Comparison of ENCODE assay signal across 8 cellular contexts in genomic region chr20:38680492-38681118, GRCh38. TPM values are rescaled to one million over a fixed set of nuclear protein-coding genes. Genes with fewer than 3 reads are reported as not detected.
DNase-seq lines count a peak whose midpoint lies in the region; ATAC-seq and TF ChIP-seq lines count a peak whose summit lies in the region.

No MANE protein-coding gene starts in this region.

- H3K4me3 ChIP-seq in uterus: no peak overlapping the region

- no peaks in the 10 kb centered on the region for H3K27me3 ChIP-seq in uterus

- TF ChIP-seq POLR2A in uterus (IDR thresholded peaks at IDR 0.05): no peak

- no peaks in the 10 kb centered on the region for H3K36me3 ChIP-seq in uterus

- H3K27ac ChIP-seq in uterus: no peak overlapping the region

- intact Hi-C loops in uterus (cut with DNase I; ENCODE audit: low total_unique reads): no loop called here

- peak; percentile 8 for DNase-seq in stimulated activated CD4-positive, alpha-beta T cell treated with anti-CD3 and anti-CD28 coated beads, Interleukin-4, amount 100 ng/mL, for 1 hour
- no peak for DNase-seq in stimulated activated CD4-positive, alpha-beta T cell treated with anti-CD3 and anti-CD28 coated beads, Interleukin-4, amount 100 ng/mL, for 4 hours
- DNase-seq in SW480 (ENCODE audit: low spot score) (peak; percentile 69), foreskin melanocyte (peak; percentile 16), uterus (no peak), COR-L47 (lab: John Stamatoyannopoulos, UW) (no peak)

- no peaks in the 10 kb centered on the region for H3K9me3 ChIP-seq in uterus

- ATAC-seq in GM19324 (IDR thresholded peaks at IDR 0.05; ENCODE audit: low FRiP score, unreplicated experiment): no peak
- ATAC-seq in HG02678 (IDR thresholded peaks at IDR 0.05; ENCODE audit: unreplicated experiment): no peak

- TF ChIP-seq CTCF in uterus (IDR thresholded peaks at IDR 0.05): no peak

- no peaks in the 10 kb centered on the region for H3K4me1 ChIP-seq in uterus

RNA-seq across cellular contexts. Expression of gene SLC32A1, which starts 43.7 kb away (rescaled TPM):
- not detected for total RNA-seq in uterus

Comparison
In these comparisons a context has a peak if more than half of its experiments do, and no peak if none do; other contexts are left out.
1. DNase-seq: peak in stimulated activated CD4-positive, alpha-beta T cell treated with anti-CD3 and anti-CD28 coated beads, Interleukin-4, amount 100 ng/mL, for 1 hour (single experiment), SW480 (single experiment) and foreskin melanocyte (single experiment); none in stimulated activated CD4-positive, alpha-beta T cell treated with anti-CD3 and anti-CD28 coated beads, Interleukin-4, amount 100 ng/mL, for 4 hours (0 of 2), uterus (0 of 2) and COR-L47 (single experiment).